2 cellular contexts compared by ENCODE assay signal in the genomic region with DNA sequence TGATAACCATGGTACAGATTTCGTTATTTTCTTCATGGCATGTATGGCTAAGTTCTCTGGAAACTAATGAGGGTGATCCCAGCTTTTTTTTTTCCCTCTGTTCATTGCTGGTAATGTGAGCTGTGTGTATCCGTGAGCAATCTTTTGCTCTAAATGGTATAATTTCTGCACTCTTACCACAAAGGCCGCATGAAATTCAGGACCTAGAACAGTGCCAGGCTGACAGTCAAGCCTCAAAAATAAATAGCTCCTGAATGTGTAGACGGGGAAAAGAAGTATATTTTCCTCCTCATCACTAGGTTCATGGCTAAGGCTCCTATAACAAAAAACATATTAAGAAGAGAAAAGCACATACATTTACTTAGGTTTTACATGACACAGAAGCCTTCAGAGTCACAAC.
TF ChIP-seq lines count a peak whose summit lies in the region.

No MANE protein-coding gene starts in this region.

TF ChIP-seq in GM23338, 12 proteins besides CTCF, POLR2A, EP300 and RAD21 (continued from another document):
- TF ChIP-seq EZH2 (IDR thresholded peaks at IDR 0.05; ENCODE audit: low read depth, unreplicated experiment) (no peak), NANOG (IDR thresholded peaks at IDR 0.05; ENCODE audit: borderline replicate concordance) (no peak), EZH2phosphoT487 (IDR thresholded peaks at IDR 0.05; ENCODE audit: unreplicated experiment) (no peak), POLR2AphosphoS5 (IDR thresholded peaks at IDR 0.05; ENCODE audit: low read depth) (no peak), ZNF114 (CRISPR knock-in tag; IDR thresholded peaks at IDR 0.05) (no peak)
- TF ChIP-seq, protein P1, sequence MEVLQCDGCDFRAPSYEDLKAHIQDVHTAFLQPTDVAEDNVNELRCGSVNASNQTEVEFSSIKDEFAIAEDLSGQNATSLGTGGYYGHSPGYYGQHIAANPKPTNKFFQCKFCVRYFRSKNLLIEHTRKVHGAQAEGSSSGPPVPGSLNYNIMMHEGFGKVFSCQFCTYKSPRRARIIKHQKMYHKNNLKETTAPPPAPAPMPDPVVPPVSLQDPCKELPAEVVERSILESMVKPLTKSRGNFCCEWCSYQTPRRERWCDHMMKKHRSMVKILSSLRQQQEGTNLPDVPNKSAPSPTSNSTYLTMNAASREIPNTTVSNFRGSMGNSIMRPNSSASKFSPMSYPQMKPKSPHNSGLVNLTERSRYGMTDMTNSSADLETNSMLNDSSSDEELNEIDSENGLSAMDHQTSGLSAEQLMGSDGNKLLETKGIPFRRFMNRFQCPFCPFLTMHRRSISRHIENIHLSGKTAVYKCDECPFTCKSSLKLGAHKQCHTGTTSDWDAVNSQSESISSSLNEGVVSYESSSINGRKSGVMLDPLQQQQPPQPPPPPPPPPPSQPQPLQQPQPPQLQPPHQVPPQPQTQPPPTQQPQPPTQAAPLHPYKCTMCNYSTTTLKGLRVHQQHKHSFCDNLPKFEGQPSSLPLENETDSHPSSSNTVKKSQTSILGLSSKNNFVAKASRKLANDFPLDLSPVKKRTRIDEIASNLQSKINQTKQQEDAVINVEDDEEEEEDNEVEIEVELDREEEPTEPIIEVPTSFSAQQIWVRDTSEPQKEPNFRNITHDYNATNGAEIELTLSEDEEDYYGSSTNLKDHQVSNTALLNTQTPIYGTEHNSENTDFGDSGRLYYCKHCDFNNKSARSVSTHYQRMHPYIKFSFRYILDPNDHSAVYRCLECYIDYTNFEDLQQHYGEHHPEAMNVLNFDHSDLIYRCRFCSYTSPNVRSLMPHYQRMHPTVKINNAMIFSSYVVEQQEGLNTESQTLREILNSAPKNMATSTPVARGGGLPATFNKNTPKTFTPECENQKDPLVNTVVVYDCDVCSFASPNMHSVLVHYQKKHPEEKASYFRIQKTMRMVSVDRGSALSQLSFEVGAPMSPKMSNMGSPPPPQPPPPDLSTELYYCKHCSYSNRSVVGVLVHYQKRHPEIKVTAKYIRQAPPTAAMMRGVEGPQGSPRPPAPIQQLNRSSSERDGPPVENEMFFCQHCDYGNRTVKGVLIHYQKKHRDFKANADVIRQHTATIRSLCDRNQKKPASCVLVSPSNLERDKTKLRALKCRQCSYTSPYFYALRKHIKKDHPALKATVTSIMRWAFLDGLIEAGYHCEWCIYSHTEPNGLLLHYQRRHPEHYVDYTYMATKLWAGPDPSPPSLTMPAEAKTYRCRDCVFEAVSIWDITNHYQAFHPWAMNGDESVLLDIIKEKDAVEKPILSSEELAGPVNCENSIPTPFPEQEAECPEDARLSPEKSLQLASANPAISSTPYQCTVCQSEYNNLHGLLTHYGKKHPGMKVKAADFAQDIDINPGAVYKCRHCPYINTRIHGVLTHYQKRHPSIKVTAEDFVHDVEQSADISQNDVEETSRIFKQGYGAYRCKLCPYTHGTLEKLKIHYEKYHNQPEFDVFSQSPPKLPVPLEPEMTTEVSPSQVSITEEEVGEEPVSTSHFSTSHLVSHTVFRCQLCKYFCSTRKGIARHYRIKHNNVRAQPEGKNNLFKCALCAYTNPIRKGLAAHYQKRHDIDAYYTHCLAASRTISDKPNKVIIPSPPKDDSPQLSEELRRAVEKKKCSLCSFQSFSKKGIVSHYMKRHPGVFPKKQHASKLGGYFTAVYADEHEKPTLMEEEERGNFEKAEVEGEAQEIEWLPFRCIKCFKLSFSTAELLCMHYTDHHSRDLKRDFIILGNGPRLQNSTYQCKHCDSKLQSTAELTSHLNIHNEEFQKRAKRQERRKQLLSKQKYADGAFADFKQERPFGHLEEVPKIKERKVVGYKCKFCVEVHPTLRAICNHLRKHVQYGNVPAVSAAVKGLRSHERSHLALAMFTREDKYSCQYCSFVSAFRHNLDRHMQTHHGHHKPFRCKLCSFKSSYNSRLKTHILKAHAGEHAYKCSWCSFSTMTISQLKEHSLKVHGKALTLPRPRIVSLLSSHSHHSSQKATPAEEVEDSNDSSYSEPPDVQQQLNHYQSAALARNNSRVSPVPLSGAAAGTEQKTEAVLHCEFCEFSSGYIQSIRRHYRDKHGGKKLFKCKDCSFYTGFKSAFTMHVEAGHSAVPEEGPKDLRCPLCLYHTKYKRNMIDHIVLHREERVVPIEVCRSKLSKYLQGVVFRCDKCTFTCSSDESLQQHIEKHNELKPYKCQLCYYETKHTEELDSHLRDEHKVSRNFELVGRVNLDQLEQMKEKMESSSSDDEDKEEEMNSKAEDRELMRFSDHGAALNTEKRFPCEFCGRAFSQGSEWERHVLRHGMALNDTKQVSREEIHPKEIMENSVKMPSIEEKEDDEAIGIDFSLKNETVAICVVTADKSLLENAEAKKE (CRISPR knock-in tag; IDR thresholded peaks at IDR 0.05) = no peak
- TF ChIP-seq, protein P2, sequence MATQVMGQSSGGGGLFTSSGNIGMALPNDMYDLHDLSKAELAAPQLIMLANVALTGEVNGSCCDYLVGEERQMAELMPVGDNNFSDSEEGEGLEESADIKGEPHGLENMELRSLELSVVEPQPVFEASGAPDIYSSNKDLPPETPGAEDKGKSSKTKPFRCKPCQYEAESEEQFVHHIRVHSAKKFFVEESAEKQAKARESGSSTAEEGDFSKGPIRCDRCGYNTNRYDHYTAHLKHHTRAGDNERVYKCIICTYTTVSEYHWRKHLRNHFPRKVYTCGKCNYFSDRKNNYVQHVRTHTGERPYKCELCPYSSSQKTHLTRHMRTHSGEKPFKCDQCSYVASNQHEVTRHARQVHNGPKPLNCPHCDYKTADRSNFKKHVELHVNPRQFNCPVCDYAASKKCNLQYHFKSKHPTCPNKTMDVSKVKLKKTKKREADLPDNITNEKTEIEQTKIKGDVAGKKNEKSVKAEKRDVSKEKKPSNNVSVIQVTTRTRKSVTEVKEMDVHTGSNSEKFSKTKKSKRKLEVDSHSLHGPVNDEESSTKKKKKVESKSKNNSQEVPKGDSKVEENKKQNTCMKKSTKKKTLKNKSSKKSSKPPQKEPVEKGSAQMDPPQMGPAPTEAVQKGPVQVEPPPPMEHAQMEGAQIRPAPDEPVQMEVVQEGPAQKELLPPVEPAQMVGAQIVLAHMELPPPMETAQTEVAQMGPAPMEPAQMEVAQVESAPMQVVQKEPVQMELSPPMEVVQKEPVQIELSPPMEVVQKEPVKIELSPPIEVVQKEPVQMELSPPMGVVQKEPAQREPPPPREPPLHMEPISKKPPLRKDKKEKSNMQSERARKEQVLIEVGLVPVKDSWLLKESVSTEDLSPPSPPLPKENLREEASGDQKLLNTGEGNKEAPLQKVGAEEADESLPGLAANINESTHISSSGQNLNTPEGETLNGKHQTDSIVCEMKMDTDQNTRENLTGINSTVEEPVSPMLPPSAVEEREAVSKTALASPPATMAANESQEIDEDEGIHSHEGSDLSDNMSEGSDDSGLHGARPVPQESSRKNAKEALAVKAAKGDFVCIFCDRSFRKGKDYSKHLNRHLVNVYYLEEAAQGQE (IDR thresholded peaks at IDR 0.05; ENCODE audit: unreplicated experiment) = peak; percentile 46

TF ChIP-seq in H1, 55 proteins besides CTCF, POLR2A, EP300 and RAD21 (continued from another document):
- TF ChIP-seq JUN (IDR thresholded peaks at IDR 0.05; ENCODE audit: low read depth, low read length) (no peak), BRCA1 (IDR thresholded peaks at IDR 0.05; ENCODE audit: low read depth, low read length) (no peak), RBBP5 (IDR thresholded peaks at IDR 0.05; ENCODE audit: borderline replicate concordance, low read depth, low read length) (no peak), BACH1 (IDR thresholded peaks at IDR 0.05; ENCODE audit: low read length) (no peak), POU5F1 (IDR thresholded peaks at IDR 0.05; ENCODE audit: low read depth, low read length) (no peak), CBX5 (IDR thresholded peaks at IDR 0.05; ENCODE audit: low read depth, low read length) (no peak), GTF2F1 (IDR thresholded peaks at IDR 0.05; ENCODE audit: borderline replicate concordance, low read depth, low read length) (no peak), CHD1 (IDR thresholded peaks at IDR 0.05; ENCODE audit: low read depth, low read length) (no peak), ZNF274 (IDR thresholded peaks at IDR 0.05; ENCODE audit: borderline replicate concordance, extremely low read depth, low read length) (no peak), KDM4A (IDR thresholded peaks at IDR 0.05; ENCODE audit: low read depth, low read length, severe bottlenecking) (no peak), HDAC6 (IDR thresholded peaks at IDR 0.05; ENCODE audit: low read depth, low read length) (no peak), GABPA (IDR thresholded peaks at IDR 0.05; ENCODE audit: borderline replicate concordance, insufficient read depth, low read length) (no peak), TEAD4 (IDR thresholded peaks at IDR 0.05; ENCODE audit: low read depth, low read length) (no peak), EZH2 (IDR thresholded peaks at IDR 0.05; ENCODE audit: low read depth, low read length, severe bottlenecking) (no peak), KDM1A (IDR thresholded peaks at IDR 0.05; ENCODE audit: borderline replicate concordance, low read length) (no peak), EGR1 (IDR thresholded peaks at IDR 0.05; ENCODE audit: borderline replicate concordance, low read depth, low read length) (no peak)
- TF ChIP-seq, protein P3, sequence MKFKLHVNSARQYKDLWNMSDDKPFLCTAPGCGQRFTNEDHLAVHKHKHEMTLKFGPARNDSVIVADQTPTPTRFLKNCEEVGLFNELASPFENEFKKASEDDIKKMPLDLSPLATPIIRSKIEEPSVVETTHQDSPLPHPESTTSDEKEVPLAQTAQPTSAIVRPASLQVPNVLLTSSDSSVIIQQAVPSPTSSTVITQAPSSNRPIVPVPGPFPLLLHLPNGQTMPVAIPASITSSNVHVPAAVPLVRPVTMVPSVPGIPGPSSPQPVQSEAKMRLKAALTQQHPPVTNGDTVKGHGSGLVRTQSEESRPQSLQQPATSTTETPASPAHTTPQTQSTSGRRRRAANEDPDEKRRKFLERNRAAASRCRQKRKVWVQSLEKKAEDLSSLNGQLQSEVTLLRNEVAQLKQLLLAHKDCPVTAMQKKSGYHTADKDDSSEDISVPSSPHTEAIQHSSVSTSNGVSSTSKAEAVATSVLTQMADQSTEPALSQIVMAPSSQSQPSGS (IDR thresholded peaks at IDR 0.05; ENCODE audit: low read length) = no peak
- TF ChIP-seq, protein P4, sequence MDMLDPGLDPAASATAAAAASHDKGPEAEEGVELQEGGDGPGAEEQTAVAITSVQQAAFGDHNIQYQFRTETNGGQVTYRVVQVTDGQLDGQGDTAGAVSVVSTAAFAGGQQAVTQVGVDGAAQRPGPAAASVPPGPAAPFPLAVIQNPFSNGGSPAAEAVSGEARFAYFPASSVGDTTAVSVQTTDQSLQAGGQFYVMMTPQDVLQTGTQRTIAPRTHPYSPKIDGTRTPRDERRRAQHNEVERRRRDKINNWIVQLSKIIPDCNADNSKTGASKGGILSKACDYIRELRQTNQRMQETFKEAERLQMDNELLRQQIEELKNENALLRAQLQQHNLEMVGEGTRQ (IDR thresholded peaks at IDR 0.05; ENCODE audit: low read length) = no peak
